Comparison of ENCODE assay signal across 17 cellular contexts in genomic region chr1:22914633-22915217, GRCh38. TPM values are rescaled to one million over a fixed set of nuclear protein-coding genes. Genes with fewer than 3 reads are reported as not detected.
"Had no signal": no experiment of that assay in that cellular context is flagged by ENCODE, and none has a peak within 500 bp of the region (broad histone marks: within the 10 kb centered on the region; RNA-seq: fewer than 3 reads in every experiment).

No MANE protein-coding gene starts in this region.

- DNase-seq: activated CD4-positive, alpha-beta memory T cell treated with anti-CD3 and anti-CD28 coated beads for 36 hours; activated CD8-positive, alpha-beta memory T cell treated with anti-CD3 and anti-CD28 coated beads, Interleukin-2, amount 10 ng/mL, durations not matched to agents 7 days and 5 days; activated naive CD4-positive, alpha-beta T cell treated with anti-CD3 and anti-CD28 coated beads for 36 hours; activated naive CD8-positive, alpha-beta T cell treated with anti-CD3 and anti-CD28 coated beads, Interleukin-2, amount 50 U/mL, for 24 hours; activated T-cell treated with anti-CD3 and anti-CD28 coated beads, Interleukin-2, amount 50 U/mL, for 1 hour; effector memory CD4-positive, alpha-beta T cell; heart left ventricle; islet precursor cell; mammary epithelial cell; naive B cell; stimulated activated CD4-positive, alpha-beta T cell treated with anti-CD3 and anti-CD28 coated beads, Interleukin-2, amount 100 ng/mL, for 48 hours; stimulated activated naive CD4-positive, alpha-beta T cell; T-helper 9 cell; tibial artery had no signal

- H3K4me1 Mint-ChIP-seq: activated CD8-positive, alpha-beta memory T cell treated with anti-CD3 and anti-CD28 coated beads, Interleukin-2, amount 10 ng/mL, durations not matched to agents 7 days and 5 days; activated naive CD8-positive, alpha-beta T cell treated with anti-CD3 and anti-CD28 coated beads, Interleukin-2, amount 50 U/mL, for 24 hours; naive B cell had no signal

- H3K9me3 Mint-ChIP-seq: activated CD4-positive, alpha-beta memory T cell treated with anti-CD3 and anti-CD28 coated beads for 36 hours; activated naive CD4-positive, alpha-beta T cell treated with anti-CD3 and anti-CD28 coated beads for 36 hours; activated naive CD8-positive, alpha-beta T cell treated with anti-CD3 and anti-CD28 coated beads, Interleukin-2, amount 50 U/mL, for 24 hours; activated T-helper 2 cell treated with anti-CD3 and anti-CD28 coated beads, Interferon-gamma antibody, Interleukin-2, Interleukin-4, amounts not matched to agents 10 μg/mL and 5 μg/mL and 100 μg/mL, durations not matched to agents 14 hours and 24 hours and 36 hours; dendritic cell treated with granulocyte-macrophage colony-stimulating factor and Interleukin-4, amounts not matched to agents 40 ng/mL and 50 ng/mL, for 4 days; naive B cell had no signal

- H3K27ac Mint-ChIP-seq: activated CD4-positive, alpha-beta memory T cell treated with anti-CD3 and anti-CD28 coated beads for 36 hours; activated CD8-positive, alpha-beta memory T cell treated with anti-CD3 and anti-CD28 coated beads, Interleukin-2, amount 10 ng/mL, durations not matched to agents 7 days and 5 days; activated naive CD4-positive, alpha-beta T cell treated with anti-CD3 and anti-CD28 coated beads for 36 hours; activated naive CD8-positive, alpha-beta T cell treated with anti-CD3 and anti-CD28 coated beads, Interleukin-2, amount 50 U/mL, for 24 hours; activated T-helper 2 cell treated with anti-CD3 and anti-CD28 coated beads, Interferon-gamma antibody, Interleukin-2, Interleukin-4, amounts not matched to agents 10 μg/mL and 5 μg/mL and 100 μg/mL, durations not matched to agents 14 hours and 24 hours and 36 hours; dendritic cell treated with granulocyte-macrophage colony-stimulating factor and Interleukin-4, amounts not matched to agents 40 ng/mL and 50 ng/mL, for 4 days; naive B cell had no signal

- H3K36me3 Mint-ChIP-seq: activated CD4-positive, alpha-beta memory T cell treated with anti-CD3 and anti-CD28 coated beads for 36 hours; activated CD8-positive, alpha-beta memory T cell treated with anti-CD3 and anti-CD28 coated beads, Interleukin-2, amount 10 ng/mL, durations not matched to agents 7 days and 5 days; naive B cell had no signal

- H3K4me3 Mint-ChIP-seq: activated CD4-positive, alpha-beta memory T cell treated with anti-CD3 and anti-CD28 coated beads for 36 hours; activated CD8-positive, alpha-beta memory T cell treated with anti-CD3 and anti-CD28 coated beads, Interleukin-2, amount 10 ng/mL, durations not matched to agents 7 days and 5 days; activated naive CD4-positive, alpha-beta T cell treated with anti-CD3 and anti-CD28 coated beads for 36 hours; activated naive CD8-positive, alpha-beta T cell treated with anti-CD3 and anti-CD28 coated beads, Interleukin-2, amount 50 U/mL, for 24 hours; dendritic cell treated with granulocyte-macrophage colony-stimulating factor and Interleukin-4, amounts not matched to agents 40 ng/mL and 50 ng/mL, for 4 days had no signal

RNA-seq across cellular contexts. Expression of gene LACTBL1, which starts 57.9 kb away (rescaled TPM):
- polyA plus RNA-seq: fibroblast of lung, heart left ventricle, mammary epithelial cell had no signal
